ENCODE assay signal across 36 cellular contexts in the genomic region with DNA sequence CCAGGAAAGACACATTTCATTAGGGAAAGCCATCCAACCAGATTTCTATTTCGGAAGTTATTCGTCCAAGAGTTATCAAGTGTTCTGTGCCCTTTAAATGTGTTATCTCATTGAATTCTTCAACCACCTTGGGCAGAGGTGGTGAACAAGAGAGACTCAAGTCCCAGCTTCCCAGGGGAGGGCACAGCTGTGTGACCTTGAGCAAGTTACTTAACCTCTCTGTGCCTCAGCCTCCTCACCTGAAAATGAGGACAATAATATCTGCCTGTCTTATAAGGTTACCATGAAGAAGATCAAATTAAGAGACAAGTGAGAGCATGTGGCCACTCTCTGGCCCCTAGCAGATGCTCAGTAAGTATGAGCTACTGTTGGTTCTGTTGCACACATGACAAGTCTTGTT.
"Had no signal": no experiment of that assay in that cellular context is flagged by ENCODE, and none has a peak within 500 bp of the region (broad histone marks: within the 10 kb centered on the region; RNA-seq: fewer than 3 reads in every experiment).

No MANE protein-coding gene starts in this region.

- H3K27me3 ChIP-seq: Peyer's patch had no signal

- DNase-seq: activated CD4-positive, alpha-beta memory T cell treated with anti-CD3 and anti-CD28 coated beads, Interleukin-2, amount 10 ng/mL, durations not matched to agents 7 days and 5 days; activated CD4-positive, alpha-beta T cell treated with anti-CD3 and anti-CD28 coated beads for 1 hour; activated CD4-positive, alpha-beta T cell treated with anti-CD3 and anti-CD28 coated beads for 48 hours; activated CD4-positive, CD25-positive, alpha-beta regulatory T cell; activated CD8-positive, alpha-beta memory T cell treated with anti-CD3 and anti-CD28 coated beads, Interleukin-2, amount 10 ng/mL, durations not matched to agents 7 days and 5 days; activated gamma-delta T cell treated with Interleukin-2 at 50 U/mL for 16 hours; activated naive CD4-positive, alpha-beta T cell treated with anti-CD3 and anti-CD28 coated beads for 36 hours; activated T-cell treated with anti-CD3 and anti-CD28 coated beads, Interleukin-2, amount 50 U/mL, for 24 hours; anterior cingulate cortex; central memory CD4-positive, alpha-beta T cell; Kasumi-1; KG1; MM.1S; MV-4-11; NCI-H1092; NCI-H1436 treated with DMSO at 0.1 percent for 48 hours; NCI-H1694 treated with DMSO at 0.1 percent for 48 hours; NCI-H2029 treated with DMSO at 0.1 percent for 48 hours; NCI-H2107; NCI-H2171; NCI-H510A; NCI-H526; NCI-H748 treated with DMSO at 0.1 percent for 48 hours; NK-92 treated with Interleukin-12 subunit alpha and Interleukin-12 subunit beta, amount 100 ng/mL, for 24 hours; PC-3; Peyer's patch; Right ventricle myocardium superior; RPMI8226; SW 1271; T-helper 1 cell; T-helper 2 cell; T-helper 9 cell; WERI-Rb-1 had no signal

- H3K27ac Mint-ChIP-seq: activated CD4-positive, alpha-beta memory T cell treated with anti-CD3 and anti-CD28 coated beads, Interleukin-2, amount 10 ng/mL, durations not matched to agents 7 days and 5 days; activated CD8-positive, alpha-beta memory T cell treated with anti-CD3 and anti-CD28 coated beads, Interleukin-2, amount 10 ng/mL, durations not matched to agents 7 days and 5 days; activated naive CD4-positive, alpha-beta T cell treated with anti-CD3 and anti-CD28 coated beads for 36 hours; activated T-cell treated with anti-CD3 and anti-CD28 coated beads, Interleukin-2, amount 50 U/mL, for 24 hours; activated T-helper 1 cell treated with anti-CD3 and anti-CD28 coated beads, Interleukin-12 subunit alpha, Interleukin-12 subunit beta, Interleukin-2, Interleukin-4 antibody, amounts not matched to agents 30 ng/mL and 10 ng/mL and 1 ng/mL, durations not matched to agents 14 hours and 24 hours and 36 hours had no signal

- H3K27ac ChIP-seq: Peyer's patch, WERI-Rb-1 had no signal

- H3K4me1 ChIP-seq: Peyer's patch had no signal

- H3K4me3 Mint-ChIP-seq: activated CD4-positive, alpha-beta memory T cell treated with anti-CD3 and anti-CD28 coated beads, Interleukin-2, amount 10 ng/mL, durations not matched to agents 7 days and 5 days; activated CD8-positive, alpha-beta memory T cell treated with anti-CD3 and anti-CD28 coated beads, Interleukin-2, amount 10 ng/mL, durations not matched to agents 7 days and 5 days; activated naive CD4-positive, alpha-beta T cell treated with anti-CD3 and anti-CD28 coated beads for 36 hours; activated T-cell treated with anti-CD3 and anti-CD28 coated beads, Interleukin-2, amount 50 U/mL, for 24 hours; activated T-helper 1 cell treated with anti-CD3 and anti-CD28 coated beads, Interleukin-12 subunit alpha, Interleukin-12 subunit beta, Interleukin-2, Interleukin-4 antibody, amounts not matched to agents 30 ng/mL and 10 ng/mL and 1 ng/mL, durations not matched to agents 14 hours and 24 hours and 36 hours; brain had no signal

- H3K36me3 Mint-ChIP-seq: activated CD8-positive, alpha-beta memory T cell treated with anti-CD3 and anti-CD28 coated beads, Interleukin-2, amount 10 ng/mL, durations not matched to agents 7 days and 5 days; activated naive CD4-positive, alpha-beta T cell treated with anti-CD3 and anti-CD28 coated beads, Interleukin-2, amount 50 U/mL, for 72 hours had no signal

- H3K9me3 Mint-ChIP-seq: activated CD4-positive, alpha-beta memory T cell treated with anti-CD3 and anti-CD28 coated beads, Interleukin-2, amount 10 ng/mL, durations not matched to agents 7 days and 5 days; activated naive CD4-positive, alpha-beta T cell treated with anti-CD3 and anti-CD28 coated beads, Interleukin-2, amount 50 U/mL, for 72 hours; activated T-cell treated with anti-CD3 and anti-CD28 coated beads, Interleukin-2, amount 50 U/mL, for 24 hours; activated T-helper 1 cell treated with anti-CD3 and anti-CD28 coated beads, Interleukin-12 subunit alpha, Interleukin-12 subunit beta, Interleukin-2, Interleukin-4 antibody, amounts not matched to agents 30 ng/mL and 10 ng/mL and 1 ng/mL, durations not matched to agents 14 hours and 24 hours and 36 hours had no signal

- H3K9me3 ChIP-seq: Peyer's patch had no signal

- H3K36me3 ChIP-seq: Peyer's patch had no signal

- H3K4me3 ChIP-seq: Peyer's patch had no signal

- ATAC-seq: activated CD8-positive, alpha-beta memory T cell treated with anti-CD3 and anti-CD28 coated beads, Interleukin-2, amount 10 ng/mL, durations not matched to agents 7 days and 5 days; activated naive CD4-positive, alpha-beta T cell treated with anti-CD3 and anti-CD28 coated beads, Interleukin-2, amount 50 U/mL, for 72 hours; PC-3 had no signal

- H3K4me1 Mint-ChIP-seq: activated CD4-positive, alpha-beta memory T cell treated with anti-CD3 and anti-CD28 coated beads, Interleukin-2, amount 10 ng/mL, durations not matched to agents 7 days and 5 days; activated CD8-positive, alpha-beta memory T cell treated with anti-CD3 and anti-CD28 coated beads, Interleukin-2, amount 10 ng/mL, durations not matched to agents 7 days and 5 days; brain had no signal
